ENCODE assay signal across 9 cellular contexts in genomic region chr9:38391278-38392118, GRCh38. TPM values are rescaled to one million over a fixed set of nuclear protein-coding genes. Genes with fewer than 3 reads are reported as not detected.
A peak's percentile ranks its signal among the peaks of the same experiment; 100 is the strongest.
DNase-seq lines count a peak whose midpoint lies in the region; ATAC-seq and TF ChIP-seq lines count a peak whose summit lies in the region.
"Had no signal": no experiment of that assay in that cellular context is flagged by ENCODE, and none has a peak within 500 bp of the region (broad histone marks: within the 10 kb centered on the region; RNA-seq: fewer than 3 reads in every experiment).

No MANE protein-coding gene starts in this region.

- no peak overlapping the region for H2AK5ac ChIP-seq in mesendoderm (ENCODE audit: low read length)

- no peak overlapping the region for H4K8ac ChIP-seq in mesendoderm (ENCODE audit: low read depth, low read length)

- H3K27ac ChIP-seq in heart left ventricle (peak overlapping the region in 1 of 12 donors; percentile 84), right cardiac atrium (ENCODE audit: low read length) (no peak overlapping the region), mesendoderm (ENCODE audit: low read depth, low read length) (no peak overlapping the region), uterus (peak overlapping the region; percentile 90 to 96)

- H3K4ac ChIP-seq in mesendoderm (ENCODE audit: low read depth, low read length): no peak overlapping the region

- H3K27me3 ChIP-seq in heart left ventricle (no peaks in the 10 kb centered on the region), right cardiac atrium (ENCODE audit: control insufficient read depth, insufficient read depth) (no peaks in the 10 kb centered on the region), adipocyte (replicated peaks; ENCODE audit: control insufficient read depth, insufficient read depth, low read length) (no peaks in the 10 kb centered on the region), mesendoderm (ENCODE audit: insufficient read depth, low read length, poor library complexity) (no peaks in the 10 kb centered on the region), uterus (no peaks in the 10 kb centered on the region)
- H3K27me3 ChIP-seq: right atrium auricular region had no signal

- H4K5ac ChIP-seq in mesendoderm (ENCODE audit: low read length): no peak overlapping the region

- 82 to 88% (median 86%) methylated on average over 18 of the region's 18 CpGs for WGBS in heart left ventricle, 4 donors
- 87% methylated on average over 18 of the region's 18 CpGs for WGBS in right cardiac atrium
- WGBS in mesendoderm (ENCODE audit: extremely low coverage, insufficient coverage, low lambda C conversion rate): no CpG with 5 or more reads among the region's 18 CpGs

- no peaks in the 10 kb centered on the region for H3K9me3 ChIP-seq in heart left ventricle
- no peaks in the 10 kb centered on the region for H3K9me3 ChIP-seq in right cardiac atrium (ENCODE audit: control insufficient read depth, low read length)
- no peaks in the 10 kb centered on the region for H3K9me3 ChIP-seq in adipocyte (ENCODE audit: control insufficient read depth, low read length)
- H3K9me3 ChIP-seq in uterus: no peaks in the 10 kb centered on the region
- H3K9me3 ChIP-seq: right atrium auricular region had no signal

- no peak overlapping the region for H2BK15ac ChIP-seq in mesendoderm (replicated peaks; ENCODE audit: low read depth)

- no peak for DNase-seq in heart left ventricle
- DNase-seq in right cardiac atrium: no peak
- DNase-seq in adipocyte (ENCODE audit: low read depth): no peak
- DNase-seq in mesendoderm: no peak
- no peak for DNase-seq in uterus
- DNase-seq in GM13976 (ENCODE audit: low spot score): no peak
- DNase-seq in SW480 (ENCODE audit: low spot score): no peak
- DNase-seq in stimulated activated CD4-positive, alpha-beta T cell treated with anti-CD3 and anti-CD28 coated beads, Interleukin-4, amount 100 ng/mL, for 1 hour: no peak

- H3K9ac ChIP-seq in adipocyte (ENCODE audit: low read length): peak overlapping the region; percentile 94
- H3K9ac ChIP-seq in mesendoderm (ENCODE audit: low read length): peak overlapping the region; percentile 5

- intact Hi-C loops in heart left ventricle (cut with DNase I): loop anchor here in 6 of 10 donors (2.0 to 10.0 kb wide), 5 partner anchors 21 to 924 kb away; partner anchors contain the start of genes SLC25A51 (in 2 of the 6) and ZBTB5 (in 1 of the 6)
- intact Hi-C loops in right cardiac atrium (cut with DNase I): no loop called here
- intact Hi-C loops in uterus (cut with DNase I; ENCODE audit: low total_unique reads): no loop called here

- TF ChIP-seq POLR2A in heart left ventricle (IDR thresholded peaks at IDR 0.05) (no peak), uterus (IDR thresholded peaks at IDR 0.05) (no peak)

- TF ChIP-seq CTCF in heart left ventricle (IDR thresholded peaks at IDR 0.05) (no peak), uterus (IDR thresholded peaks at IDR 0.05) (no peak), GM13976 (IDR thresholded peaks at IDR 0.05; ENCODE audit: borderline replicate concordance, control extremely low read depth, extremely low read depth, insufficient read depth, missing control alignments) (no peak)

- H3K18ac ChIP-seq in mesendoderm (ENCODE audit: low read length): no peak overlapping the region

- peaks cover 13% of the 10 kb centered on the region for H3K79me1 ChIP-seq in mesendoderm (ENCODE audit: low read length)

- H2BK5ac ChIP-seq in mesendoderm (ENCODE audit: low read length): no peak overlapping the region

- no peak overlapping the region for H2BK120ac ChIP-seq in mesendoderm (ENCODE audit: low read depth, low read length)

- H3K4me3 ChIP-seq in heart left ventricle: peak overlapping the region in 9 of 12 donors; percentile 58 to 87 (median 77)
- no peak overlapping the region for H3K4me3 ChIP-seq in right cardiac atrium (ENCODE audit: low read length)
- peak overlapping the region; percentile 95 for H3K4me3 ChIP-seq in adipocyte (ENCODE audit: low read length)
- H3K4me3 ChIP-seq in mesendoderm (ENCODE audit: low read length): no peak overlapping the region
- H3K4me3 ChIP-seq in uterus: peak overlapping the region in 1 of 2 donors; percentile 89

- H3K56ac ChIP-seq in mesendoderm (ENCODE audit: low read length): peak overlapping the region; percentile 11

- H3K23ac ChIP-seq in mesendoderm (ENCODE audit: low read length): no peak overlapping the region

- ATAC-seq in heart left ventricle (no peak), right cardiac atrium (no peak)

- H3K36me3 ChIP-seq in heart left ventricle (peaks cover 0 to 10% (median 6%) of the 10 kb centered on the region in 9 donors), adipocyte (ENCODE audit: control insufficient read depth, insufficient read depth, low read length, severe bottlenecking) (peaks cover 10% of the 10 kb centered on the region), mesendoderm (ENCODE audit: control insufficient read depth, insufficient read depth, low read length) (peaks cover 6% of the 10 kb centered on the region), uterus (no peaks in the 10 kb centered on the region)

- in situ Hi-C loops in GM13976 (cut with MboI; ENCODE audit: low sequenced_read_pairs, unreplicated experiment): no loop called here

- no peak overlapping the region for H3K4me2 ChIP-seq in mesendoderm (ENCODE audit: low read length)

- H3K79me2 ChIP-seq in mesendoderm (ENCODE audit: control insufficient read depth, insufficient read depth, low read length): peaks cover 11% of the 10 kb centered on the region

- H3K4me1 ChIP-seq in heart left ventricle (peaks cover 0 to 31% (median 12%) of the 10 kb centered on the region in 12 donors), right cardiac atrium (ENCODE audit: control insufficient read depth, insufficient read depth, low read length) (peaks cover 5% of the 10 kb centered on the region), adipocyte (ENCODE audit: control insufficient read depth, insufficient read depth, low read length) (peaks cover 36% of the 10 kb centered on the region), mesendoderm (ENCODE audit: control insufficient read depth, low read depth, low read length) (no peaks in the 10 kb centered on the region), uterus (peaks cover 4 to 16% of the 10 kb centered on the region in 2 donors)

RNA-seq across cellular contexts. Expression of gene ALDH1B1, which starts 1.0 kb away (rescaled TPM):
- total RNA-seq in heart left ventricle (10 to 100 TPM; 15.3 to 55.6 (median 20.7) TPM), right cardiac atrium (10 to 100 TPM; 12.4 to 27.2 (median 13.7) TPM), uterus (10 to 100 TPM; 22.1 to 58.5 (median 28.0) TPM)
- polyA plus RNA-seq in heart left ventricle (10 to 100 TPM in 1 of 2 donors, 1 to 10 TPM in 1; 7.5 to 26.1 TPM), right cardiac atrium (11.5 TPM)
- polyA plus RNA-seq in mesendoderm (2013, experiment 1 of 2): 28.7 TPM
- polyA plus RNA-seq in mesendoderm (2013, experiment 2 of 2): 27.7 TPM

RNA-seq across cellular contexts. Expression of gene IGFBPL1, which starts 32.8 kb away (rescaled TPM):
- under 1 TPM in 2 of 9 donors, not detected in 7; 0.19 to 0.26 TPM for total RNA-seq in heart left ventricle
- not detected for polyA plus RNA-seq in heart left ventricle
- total RNA-seq in right cardiac atrium: 1 to 10 TPM in 2 of 4 donors, under 1 TPM in 2; 0.53 to 5.0 (median 2.3) TPM
- polyA plus RNA-seq in right cardiac atrium: 0.25 TPM
- 8.6 TPM for polyA plus RNA-seq in mesendoderm (2013, experiment 1 of 2)
- polyA plus RNA-seq in mesendoderm (2013, experiment 2 of 2): 8.8 TPM
- 1 to 10 TPM in 1 of 4 donors, under 1 TPM in 1, not detected in 2; 0.55 to 1.3 TPM for total RNA-seq in uterus

Comparison
In these comparisons a context has a peak if more than half of its experiments do, and no peak if none do; other contexts are left out.
1. H3K4me3 ChIP-seq: peak in heart left ventricle (9 of 12) and adipocyte (single experiment); none in right cardiac atrium (single experiment) and mesendoderm (single experiment).
2. intact Hi-C loops: an anchor here in heart left ventricle (2.0 to 10.0 kb wide); none called in right cardiac atrium and uterus.
3. H3K27ac ChIP-seq: peak in uterus (2 of 2); none in right cardiac atrium (single experiment) and mesendoderm (single experiment).